Comparison of ENCODE assay signal across 27 cellular contexts in genomic region chr7:86280150-86280549, GRCh38.
"Had no signal": no experiment of that assay in that cellular context is flagged by ENCODE, and none has a peak within 500 bp of the region (broad histone marks: within the 10 kb centered on the region; RNA-seq: fewer than 3 reads in every experiment).

No MANE protein-coding gene starts in this region.

- H3K9me3 ChIP-seq: testis, thoracic aorta, thyroid gland, transverse colon, upper lobe of right lung, uterus, vagina had no signal

- DNase-seq: stimulated activated CD4-positive, alpha-beta T cell treated with anti-CD3 and anti-CD28 coated beads, Interleukin-2, amount 100 ng/mL, for 48 hours; stimulated activated CD4-positive, alpha-beta T cell treated with anti-CD3 and anti-CD28 coated beads, Interleukin-4, amount 100 ng/mL, for 1 hour; stimulated activated CD4-positive, alpha-beta T cell treated with anti-CD3 and anti-CD28 coated beads, Interleukin-4, amount 100 ng/mL, for 24 hours; stimulated activated CD4-positive, alpha-beta T cell treated with anti-CD3 and anti-CD28 coated beads, Interleukin-4, amount 100 ng/mL, for 4 hours; stimulated activated CD8-positive, alpha-beta memory T cell treated with anti-CD3 and anti-CD28 coated beads, Interleukin-4, amount 100 ng/mL, for 48 hours; stimulated activated naive B cell treated with anti-CD40 and anti-IgM and Interleukin-4, amounts not matched to agents 10 μg/mL and 1 μg/mL and 100 μg/mL, for 72 hours; stimulated activated naive CD4-positive, alpha-beta T cell; stimulated activated naive CD4-positive, alpha-beta T cell treated with Interleukin-2 at 50 U/mL for 16 hours; stimulated activated naive CD8-positive, alpha-beta T cell treated with anti-CD3 and anti-CD28 coated beads, Interleukin-15, amount 100 ng/mL, for 72 hours; stimulated activated naive CD8-positive, alpha-beta T cell treated with anti-CD3 and anti-CD28 coated beads, Interleukin-15, Interleukin-2, amounts not matched to agents 100 U/mL and 50 U/mL, for 24 hours; stomach; substantia nigra; testis; thyroid gland; tibial artery; transverse colon; trophoblast cell; upper lobe of left lung; upper lobe of right lung; uterus had no signal

- H3K27ac ChIP-seq: stomach, suprapubic skin, testis, thoracic aorta, thyroid gland, tibial artery, tibial nerve, transverse colon, upper lobe of left lung, upper lobe of right lung, uterus, vagina had no signal

- H3K4me1 ChIP-seq: stomach, suprapubic skin, testis, thyroid gland, tibial artery, tibial nerve, transverse colon, upper lobe of left lung, upper lobe of right lung, uterus, vagina had no signal

- ATAC-seq: stimulated activated effector memory CD8-positive, alpha-beta T cell treated with anti-CD3 and anti-CD28 coated beads, Interleukin-12 subunit alpha, Interleukin-12 subunit beta, amount 100 ng/mL, for 72 hours; stimulated activated memory B cell treated with anti-CD40 and anti-IgM and Interleukin-4, amounts not matched to agents 10 μg/mL and 1 μg/mL and 100 μg/mL, for 72 hours; stimulated activated naive B cell treated with anti-CD40 and anti-IgM and Interleukin-4, amounts not matched to agents 10 μg/mL and 1 μg/mL and 100 μg/mL, for 72 hours; stimulated activated naive CD8-positive, alpha-beta T cell treated with anti-CD3 and anti-CD28 coated beads, Interleukin-15, amount 100 ng/mL, for 72 hours; stimulated activated naive CD8-positive, alpha-beta T cell treated with anti-CD3 and anti-CD28 coated beads, Interleukin-15, Interleukin-2, amounts not matched to agents 100 U/mL and 50 U/mL, for 24 hours; upper lobe of right lung had no signal

- FAIRE-seq: urothelium cell line had no signal

- H3K27me3 ChIP-seq: stomach, suprapubic skin, testis, thyroid gland, tibial artery, tibial nerve, transverse colon, upper lobe of left lung, upper lobe of right lung, uterus, vagina had no signal

- H3K36me3 ChIP-seq: stomach, suprapubic skin, thoracic aorta, thyroid gland, tibial artery, tibial nerve, transverse colon, upper lobe of left lung, upper lobe of right lung, uterus, vagina had no signal

- H3K4me3 ChIP-seq: stomach, suprapubic skin, testis, thoracic aorta, thyroid gland, tibial artery, tibial nerve, transverse colon, upper lobe of left lung, upper lobe of right lung, uterus, vagina had no signal
